In the genomic region with DNA sequence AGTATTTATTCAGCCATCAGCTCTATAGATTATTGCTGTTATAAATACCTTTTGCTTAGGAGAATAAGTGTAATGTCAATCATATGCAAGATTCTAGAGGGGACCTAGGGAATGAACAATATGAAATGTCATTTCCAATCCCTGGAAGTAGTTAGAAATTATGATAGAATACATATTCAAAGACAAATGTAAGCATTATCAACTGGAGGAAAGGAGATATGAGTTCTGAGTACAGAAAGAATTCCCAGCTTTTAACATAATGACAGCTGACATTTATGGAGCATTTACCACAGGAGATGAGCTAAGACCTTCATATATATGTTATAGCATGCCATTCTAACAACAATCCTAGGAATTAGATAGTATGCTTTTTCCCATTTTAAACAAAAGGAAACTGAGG, we compare ENCODE assay signal across 25 cellular contexts.
"Had no signal": no experiment of that assay in that cellular context is flagged by ENCODE, and none has a peak within 500 bp of the region (broad histone marks: within the 10 kb centered on the region; RNA-seq: fewer than 3 reads in every experiment).

No MANE protein-coding gene starts in this region.

- ATAC-seq: stimulated activated effector memory CD8-positive, alpha-beta T cell treated with anti-CD3 and anti-CD28 coated beads, Interleukin-12 subunit alpha, Interleukin-12 subunit beta, amount 100 ng/mL, for 72 hours; stimulated activated memory B cell treated with anti-CD40 and anti-IgM and Interleukin-4, amounts not matched to agents 10 μg/mL and 1 μg/mL and 100 μg/mL, for 72 hours; stimulated activated naive B cell treated with anti-CD40 and anti-IgM and Interleukin-4, amounts not matched to agents 10 μg/mL and 1 μg/mL and 100 μg/mL, for 72 hours; stimulated activated naive CD8-positive, alpha-beta T cell treated with anti-CD3 and anti-CD28 coated beads, Interleukin-15, amount 100 ng/mL, for 72 hours; stimulated activated naive CD8-positive, alpha-beta T cell treated with anti-CD3 and anti-CD28 coated beads, Interleukin-15, Interleukin-2, amounts not matched to agents 100 U/mL and 50 U/mL, for 24 hours; upper lobe of right lung had no signal

- H3K36me3 ChIP-seq: stomach, suprapubic skin, thoracic aorta, thyroid gland, tibial artery, tibial nerve, transverse colon, upper lobe of left lung, upper lobe of right lung, uterus, vagina had no signal

- H3K27me3 ChIP-seq: stomach, suprapubic skin, testis, thyroid gland, tibial artery, tibial nerve, transverse colon, upper lobe of left lung, upper lobe of right lung, uterus, vagina had no signal

- H3K27ac ChIP-seq: stomach, suprapubic skin, testis, thoracic aorta, thyroid gland, tibial artery, tibial nerve, transverse colon, upper lobe of left lung, upper lobe of right lung, uterus, vagina had no signal

- H3K4me1 ChIP-seq: stomach, suprapubic skin, transverse colon, upper lobe of left lung, upper lobe of right lung, uterus, vagina had no signal

- DNase-seq: stimulated activated CD4-positive, alpha-beta T cell treated with anti-CD3 and anti-CD28 coated beads, Interleukin-2, amount 100 ng/mL, for 48 hours; stimulated activated CD4-positive, alpha-beta T cell treated with anti-CD3 and anti-CD28 coated beads, Interleukin-4, amount 100 ng/mL, for 1 hour; stimulated activated CD4-positive, alpha-beta T cell treated with anti-CD3 and anti-CD28 coated beads, Interleukin-4, amount 100 ng/mL, for 24 hours; stimulated activated CD4-positive, alpha-beta T cell treated with anti-CD3 and anti-CD28 coated beads, Interleukin-4, amount 100 ng/mL, for 4 hours; stimulated activated CD8-positive, alpha-beta memory T cell treated with anti-CD3 and anti-CD28 coated beads, Interleukin-4, amount 100 ng/mL, for 48 hours; stimulated activated naive B cell treated with anti-CD40 and anti-IgM and Interleukin-4, amounts not matched to agents 10 μg/mL and 1 μg/mL and 100 μg/mL, for 72 hours; stimulated activated naive CD4-positive, alpha-beta T cell; stimulated activated naive CD4-positive, alpha-beta T cell treated with Interleukin-2 at 50 U/mL for 16 hours; stimulated activated naive CD8-positive, alpha-beta T cell treated with anti-CD3 and anti-CD28 coated beads, Interleukin-15, amount 100 ng/mL, for 72 hours; stimulated activated naive CD8-positive, alpha-beta T cell treated with anti-CD3 and anti-CD28 coated beads, Interleukin-15, Interleukin-2, amounts not matched to agents 100 U/mL and 50 U/mL, for 24 hours; stomach; testis; thyroid gland; tibial artery; transverse colon; trophoblast cell; upper lobe of left lung; upper lobe of right lung; uterus had no signal

- H3K4me3 ChIP-seq: stomach, suprapubic skin, testis, thoracic aorta, thyroid gland, tibial artery, tibial nerve, transverse colon, upper lobe of left lung, upper lobe of right lung, uterus, vagina had no signal

- H3K9me3 ChIP-seq: stomach, suprapubic skin, testis, thoracic aorta, thyroid gland, tibial artery, tibial nerve, transverse colon, upper lobe of left lung, upper lobe of right lung, uterus, vagina had no signal
